ENCODE assay signal across 19 cellular contexts in genomic region chr13:90420683-90421082, GRCh38.
A peak's percentile ranks its signal among the peaks of the same experiment; 100 is the strongest.
DNase-seq lines count a peak whose midpoint lies in the region; TF ChIP-seq lines count a peak whose summit lies in the region.
"Had no signal": no experiment of that assay in that cellular context is flagged by ENCODE, and none has a peak within 500 bp of the region (broad histone marks: within the 10 kb centered on the region; RNA-seq: fewer than 3 reads in every experiment).

No MANE protein-coding gene starts in this region.

- CTCF ChIA-PET in AG04449 (lab: Yijun Ruan, JAX): interaction anchor here (2.1 kb wide), 1 partner anchor 16 kb away, joined by 6 read pairs; no protein-coding TSS in a partner anchor

- POLR2A ChIA-PET in AG04449 (lab: Yijun Ruan, JAX): no interaction called here

- DNase-seq in AG04449 (ENCODE audit: low read depth, low spot score) (no peak), HT-29 (ENCODE audit: low spot score) (peak; percentile 14), fibroblast of peridontal ligament (ENCODE audit: extremely low read depth) (peak; percentile 31), GF-D8 (lab: John Stamatoyannopoulos, UW) (no peak), superior temporal gyrus (ENCODE audit: extremely low spot score) (no peak), A172 (ENCODE audit: low spot score) (no peak), iPS-NIHi11 (ENCODE audit: low spot score) (no peak)
- DNase-seq: activated CD4-positive, alpha-beta T cell treated with anti-CD3 and anti-CD28 coated beads, Interleukin-2, amount 50 U/mL, for 48 hours; activated T-cell treated with anti-CD3 and anti-CD28 coated beads, Interleukin-2, amount 50 U/mL, for 24 hours; gastrocnemius medialis; GDM1; left ventricle myocardium inferior; MV-4-11; NCI-H1930; NCI-H524; Peyer's patch; SW 1271 had no signal

- H3K4me3 ChIP-seq in AG04449 (ENCODE audit: low read depth, low read length) (no peak overlapping the region), WI38 (ENCODE audit: low read depth, low read length) (no peak overlapping the region)
- H3K4me3 ChIP-seq: gastrocnemius medialis, left ventricle myocardium inferior, Peyer's patch, vagina had no signal

- TF ChIP-seq CTCF in AG04449 (IDR thresholded peaks at IDR 0.05; ENCODE audit: insufficient read depth, low read length, missing control alignments) (peak; percentile 4), WI38 (IDR thresholded peaks at IDR 0.05; ENCODE audit: low read depth, low read length) (0 out of 2 replicates have a peak, but pooled peaks have one; percentile 15)

Comparison
In these comparisons a context has a peak if more than half of its experiments do, and no peak if none do; other contexts are left out.
1. DNase-seq: peak in HT-29 (single experiment) and fibroblast of peridontal ligament (single experiment); none in AG04449 (single experiment), GF-D8 (single experiment), superior temporal gyrus (single experiment), A172 (single experiment) and iPS-NIHi11 (single experiment).